Comparison of ENCODE assay signal across 18 cellular contexts in genomic region chr7:85176197-85176596, GRCh38. TPM values are rescaled to one million over a fixed set of nuclear protein-coding genes. Genes with fewer than 3 reads are reported as not detected.
DNase-seq lines count a peak whose midpoint lies in the region; ATAC-seq and TF ChIP-seq lines count a peak whose summit lies in the region.
"Had no signal": no experiment of that assay in that cellular context is flagged by ENCODE, and none has a peak within 500 bp of the region (broad histone marks: within the 10 kb centered on the region; RNA-seq: fewer than 3 reads in every experiment).

No MANE protein-coding gene starts in this region.

- intact Hi-C loops in IMR-90 (cut with micrococcal nuclease), result no loop called here

- POLR2A ChIA-PET in IMR-90 (lab: Charles Lee; ENCODE audit: unreplicated experiment), result no interaction called here

- H4K8ac ChIP-seq in IMR-90 (ENCODE audit: low read depth in 2 of 2, low read length in 2 of 2), result no peak overlapping the region

- no peak overlapping the region for H2AK5ac ChIP-seq in IMR-90 (ENCODE audit: low read depth, low read length)

- peaks cover 2% of the 10 kb centered on the region; the same call in 1 of the 2 replicates for H3K4me1 ChIP-seq in IMR-90 (ENCODE audit: control insufficient read depth, insufficient read depth, low read length)
- H3K4me1 ChIP-seq: BLaER1 had no signal

- H3K9ac ChIP-seq in IMR-90 (ENCODE audit: low read depth, low read length), result no peak overlapping the region
- H3K9ac ChIP-seq: BLaER1 had no signal

- H4K91ac ChIP-seq in IMR-90 (ENCODE audit: insufficient read depth, low read depth, low read length), result no peak overlapping the region

- BruUV-seq in IMR-90 (replicated peaks; lab: Mats Ljungman, UMichigan), result no TSS peak

- no CpG with 5 or more reads among the region's 1 CpG for WGBS in IMR-90 (ENCODE audit: extremely low coverage in 2 of 2, insufficient read length in 1 of 2), 2 experiments

- H3K23ac ChIP-seq in IMR-90 (ENCODE audit: low read depth, low read length), result no peak overlapping the region

- no peak overlapping the region for H2AK9ac ChIP-seq in IMR-90 (replicated peaks; ENCODE audit: low read depth, low read length, poor library complexity)

- no peak overlapping the region for H3K4ac ChIP-seq in IMR-90 (ENCODE audit: low read depth, low read length)

- no peak overlapping the region for H2AFZ ChIP-seq in IMR-90 (replicated peaks; ENCODE audit: low read length, poor library complexity)

- no peak overlapping the region for H4K5ac ChIP-seq in IMR-90 (ENCODE audit: low read depth, low read length)

- no peaks in the 10 kb centered on the region for H3K9me1 ChIP-seq in IMR-90 (ENCODE audit: insufficient read depth, low read length)

- CTCF ChIA-PET in IMR-90 (lab: Yijun Ruan, JAX), result interaction anchor here (0.6 kb wide), 1 partner anchor 49 kb away, joined by 3 read pairs; no protein-coding TSS in a partner anchor

- H3K79me1 ChIP-seq in IMR-90 (ENCODE audit: low read depth in 1 of 2, low read length in 2 of 2), result no peaks in the 10 kb centered on the region

- dilution Hi-C loops in IMR-90 (cut with HindIII; ENCODE audit: low sequenced_read_pairs, unreplicated experiment), result no loop called here

- no peak overlapping the region for H3K18ac ChIP-seq in IMR-90 (ENCODE audit: low read depth, low read length)

- H3K36me3 ChIP-seq in IMR-90 (ENCODE audit: control insufficient read depth, insufficient read depth, low read length) (no peaks in the 10 kb centered on the region), brain microvascular endothelial cell (replicated peaks) (no peaks in the 10 kb centered on the region)
- H3K36me3 ChIP-seq: BLaER1, SJSA1 had no signal

- peaks cover 7% of the 10 kb centered on the region for H3K9me3 ChIP-seq in IMR-90 (ENCODE audit: control insufficient read depth, insufficient read depth, low read length)

- no peak overlapping the region for H2BK20ac ChIP-seq in IMR-90 (ENCODE audit: low read depth, low read length)

- in situ Hi-C loops in IMR-90 (cut with MboI; ENCODE audit: low sequenced_read_pairs), result no loop called here
- in situ Hi-C loops in brain microvascular endothelial cell (cut with HindIII; ENCODE audit: low pct_ligation_motif_present, low sequenced_read_pairs), result loop anchor here (25.0 kb wide), 1 partner anchor 114 kb away; no protein-coding TSS in a partner anchor

- H3K27ac ChIP-seq in IMR-90 (ENCODE audit: insufficient read depth, low read length) (no peak overlapping the region), brain microvascular endothelial cell (no peak overlapping the region)
- H3K27ac ChIP-seq: BLaER1, SJSA1 had no signal

- TF ChIP-seq CTCF in AG10803 (conservative IDR thresholded peaks at IDR 0.05; ENCODE audit: low read length), result no peak
- no peak for TF ChIP-seq CTCF in IMR-90 (conservative IDR thresholded peaks at IDR 0.05; ENCODE audit: low read depth, low read length)
- no peak for TF ChIP-seq CTCF in brain microvascular endothelial cell (IDR thresholded peaks at IDR 0.05; ENCODE audit: low read depth, low read length, missing control alignments)

- ATAC-seq in IMR-90 (ENCODE audit: low read depth) (no peak), HG03135 (IDR thresholded peaks at IDR 0.05; ENCODE audit: unreplicated experiment) (no peak), GM21423 (IDR thresholded peaks at IDR 0.05; ENCODE audit: unreplicated experiment) (no peak)

- no peak for TF ChIP-seq POLR2A in IMR-90 (IDR thresholded peaks at IDR 0.05; ENCODE audit: low read depth, low read length)

- H4K20me1 ChIP-seq in IMR-90 (ENCODE audit: insufficient read depth, low read length), result no peaks in the 10 kb centered on the region
- H4K20me1 ChIP-seq: BLaER1 had no signal

- DNase-seq in AG10803 (ENCODE audit: low read depth) (peak; percentile 34), IMR-90 (peak; percentile 73), brain microvascular endothelial cell (peak; percentile 27), fibroblast of peridontal ligament (ENCODE audit: extremely low read depth) (peak; percentile 73), NCI-H2196 treated with DMSO at 0.1 percent for 48 hours (lab: John Stamatoyannopoulos, UW; ENCODE audit: unreplicated experiment) (no peak), KG1 (lab: John Stamatoyannopoulos, UW) (no peak)
- DNase-seq: CD8-positive, alpha-beta memory T cell; DMS79; GDM1; NCI-H1417 treated with DMSO at 0.1 percent for 48 hours; NCI-H2029 treated with DMSO at 0.1 percent for 48 hours; NCI-H2171 treated with DMSO at 0.1 percent for 48 hours; NCI-H748 treated with DMSO at 0.1 percent for 48 hours had no signal

- H3K14ac ChIP-seq in IMR-90 (replicated peaks; ENCODE audit: low read depth, low read length), result no peak overlapping the region

- no peak overlapping the region for H2BK15ac ChIP-seq in IMR-90 (ENCODE audit: low read depth, low read length)

- TF ChIP-seq RAD21 in IMR-90 (IDR thresholded peaks at IDR 0.05; ENCODE audit: low read length), result no peak

- no peak overlapping the region for H3K4me2 ChIP-seq in IMR-90 (ENCODE audit: low read depth, low read length)
- H3K4me2 ChIP-seq: BLaER1 had no signal

- no peak overlapping the region for H2BK120ac ChIP-seq in IMR-90 (ENCODE audit: low read depth, low read length)

- H3K4me3 ChIP-seq in AG10803 (ENCODE audit: low read length) (no peak overlapping the region), IMR-90 (ENCODE audit: insufficient read depth, low read depth, low read length) (no peak overlapping the region), brain microvascular endothelial cell (ENCODE audit: low read depth, low read length) (no peak overlapping the region)
- H3K4me3 ChIP-seq: BLaER1, SJSA1 had no signal

- H3K27me3 ChIP-seq in IMR-90 (ENCODE audit: control insufficient read depth, insufficient read depth, low read length) (no peaks in the 10 kb centered on the region), brain microvascular endothelial cell (replicated peaks) (no peaks in the 10 kb centered on the region)
- H3K27me3 ChIP-seq: BLaER1, SJSA1 had no signal

- H3K56ac ChIP-seq in IMR-90 (ENCODE audit: extremely low read depth, insufficient read depth, low read length), result no peak overlapping the region

- no peak overlapping the region for H2BK5ac ChIP-seq in IMR-90 (ENCODE audit: low read depth, low read length, poor library complexity, severe bottlenecking)

TF ChIP-seq in IMR-90, 13 proteins besides CTCF, POLR2A, EP300 and RAD21:
- TF ChIP-seq, protein P1, sequence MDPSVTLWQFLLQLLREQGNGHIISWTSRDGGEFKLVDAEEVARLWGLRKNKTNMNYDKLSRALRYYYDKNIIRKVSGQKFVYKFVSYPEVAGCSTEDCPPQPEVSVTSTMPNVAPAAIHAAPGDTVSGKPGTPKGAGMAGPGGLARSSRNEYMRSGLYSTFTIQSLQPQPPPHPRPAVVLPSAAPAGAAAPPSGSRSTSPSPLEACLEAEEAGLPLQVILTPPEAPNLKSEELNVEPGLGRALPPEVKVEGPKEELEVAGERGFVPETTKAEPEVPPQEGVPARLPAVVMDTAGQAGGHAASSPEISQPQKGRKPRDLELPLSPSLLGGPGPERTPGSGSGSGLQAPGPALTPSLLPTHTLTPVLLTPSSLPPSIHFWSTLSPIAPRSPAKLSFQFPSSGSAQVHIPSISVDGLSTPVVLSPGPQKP (IDR thresholded peaks at IDR 0.05; ENCODE audit: borderline replicate concordance, low read depth, low read length), result no peak
- no peak for TF ChIP-seq CHD1 (IDR thresholded peaks at IDR 0.05; ENCODE audit: low read depth, low read length)
- TF ChIP-seq RFX5 (IDR thresholded peaks at IDR 0.05; ENCODE audit: low read depth, low read length), result no peak
- no peak for TF ChIP-seq MAZ (IDR thresholded peaks at IDR 0.05; ENCODE audit: borderline replicate concordance, low read depth, low read length)
- TF ChIP-seq, protein P2, sequence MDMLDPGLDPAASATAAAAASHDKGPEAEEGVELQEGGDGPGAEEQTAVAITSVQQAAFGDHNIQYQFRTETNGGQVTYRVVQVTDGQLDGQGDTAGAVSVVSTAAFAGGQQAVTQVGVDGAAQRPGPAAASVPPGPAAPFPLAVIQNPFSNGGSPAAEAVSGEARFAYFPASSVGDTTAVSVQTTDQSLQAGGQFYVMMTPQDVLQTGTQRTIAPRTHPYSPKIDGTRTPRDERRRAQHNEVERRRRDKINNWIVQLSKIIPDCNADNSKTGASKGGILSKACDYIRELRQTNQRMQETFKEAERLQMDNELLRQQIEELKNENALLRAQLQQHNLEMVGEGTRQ (IDR thresholded peaks at IDR 0.05; ENCODE audit: low read depth, low read length), result no peak
- TF ChIP-seq RCOR1 (IDR thresholded peaks at IDR 0.05; ENCODE audit: insufficient replicate concordance, low read length), result no peak
- no peak for TF ChIP-seq MAFK (IDR thresholded peaks at IDR 0.05; ENCODE audit: low read depth, low read length)

RNA-seq across cellular contexts. Expression of gene SEMA3D, which starts 10.7 kb away (rescaled TPM):
- total RNA-seq in IMR-90 (2012; rRNA removed), result 10.8 and 13.6 TPM in 2 replicates
- polyA plus RNA-seq in IMR-90 (2012; rRNA removed), result 2.7 and 2.9 TPM in 2 replicates
- 0.70 and 0.74 TPM in 2 replicates for polyA plus RNA-seq in IMR-90 (2012; cell fraction: cytosol; rRNA removed)
- polyA plus RNA-seq in IMR-90 (2012; cell fraction: nucleus; rRNA removed; ENCODE audit: low replicate concordance), result 0.54 and 4.1 TPM in 2 replicates
- total RNA-seq: CD8-positive, alpha-beta memory T cell; HT-29 had no signal
- polyA plus RNA-seq: CD8-positive, alpha-beta memory T cell had no signal

Comparison
In these comparisons a context has a peak if more than half of its experiments do, and no peak if none do; other contexts are left out.
1. DNase-seq: peak in AG10803 (single experiment), IMR-90 (single experiment), brain microvascular endothelial cell (single experiment) and fibroblast of peridontal ligament (single experiment); none in NCI-H2196 treated with DMSO at 0.1 percent for 48 hours (single experiment) and KG1 (single experiment).